19 cellular contexts compared by ENCODE assay signal in the genomic region with DNA sequence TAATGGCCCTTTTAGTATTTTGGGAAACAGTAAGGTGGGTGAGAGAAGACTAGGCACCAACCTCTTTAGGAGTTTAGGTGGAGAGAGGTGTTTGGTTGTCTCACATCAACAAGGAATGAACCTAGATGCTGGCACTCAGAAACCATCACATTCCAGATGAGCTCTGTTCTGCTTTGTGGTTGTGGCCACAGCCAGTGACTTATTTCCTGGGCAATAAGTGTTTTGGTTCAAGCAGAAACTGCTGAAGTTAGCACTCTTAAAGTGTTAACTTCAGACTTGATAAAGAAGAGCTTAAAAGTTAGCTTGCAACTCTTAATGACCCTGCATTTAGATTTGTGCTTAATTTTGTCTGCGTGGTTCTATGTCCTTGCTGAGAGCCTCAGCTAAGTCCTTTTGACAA.
A peak's percentile ranks its signal among the peaks of the same experiment; 100 is the strongest.
DNase-seq lines count a peak whose midpoint lies in the region; ATAC-seq, FAIRE-seq and TF ChIP-seq lines count a peak whose summit lies in the region.
"Had no signal": no experiment of that assay in that cellular context is flagged by ENCODE, and none has a peak within 500 bp of the region (broad histone marks: within the 10 kb centered on the region; RNA-seq: fewer than 3 reads in every experiment).

No MANE protein-coding gene starts in this region.

- TF ChIP-seq EP300 in A549 (IDR thresholded peaks at IDR 0.05) (no peak), HepG2 (IDR thresholded peaks at IDR 0.05; ENCODE audit: low read depth in 2 of 2, low read length in 2 of 2) (no peak), HepG2 (CRISPR knock-in tag; IDR thresholded peaks at IDR 0.05; ENCODE audit: borderline replicate concordance) (no peak)

- H2AFZ ChIP-seq in HepG2 (ENCODE audit: low read length): no peak overlapping the region

- intact Hi-C loops in HepG2 (cut with micrococcal nuclease; ENCODE audit: unreplicated experiment): no loop called here

- no peaks in the 10 kb centered on the region for H3K79me2 ChIP-seq in HepG2 (ENCODE audit: insufficient read depth, low read length)

- H3K4me2 ChIP-seq in A549: no peak overlapping the region
- H3K4me2 ChIP-seq in HepG2 (ENCODE audit: low read depth, low read length): no peak overlapping the region

- H3K9ac ChIP-seq in adipocyte (ENCODE audit: low read length): no peak overlapping the region
- H3K9ac ChIP-seq in HepG2 (ENCODE audit: insufficient read depth, low read depth, low read length): no peak overlapping the region

- no peak for TF ChIP-seq RAD21 in A549 (conservative IDR thresholded peaks at IDR 0.05 in 1 of 2, IDR thresholded peaks at IDR 0.05 in 1 of 2)
- TF ChIP-seq RAD21 in HepG2 (CRISPR knock-in tag; IDR thresholded peaks at IDR 0.05): no peak

- no peaks in the 10 kb centered on the region for H3K27me3 Mint-ChIP-seq in HFFc6 (ENCODE audit: insufficient read depth)
- H3K27me3 Mint-ChIP-seq: activated naive CD8-positive, alpha-beta T cell treated with anti-CD3 and anti-CD28 coated beads, Interleukin-2, amount 50 U/mL, for 24 hours; activated T-cell treated with anti-CD3 and anti-CD28 coated beads, Interleukin-2, amount 50 U/mL, for 24 hours; dendritic cell treated with granulocyte-macrophage colony-stimulating factor and Interleukin-4, amounts not matched to agents 40 ng/mL and 50 ng/mL, for 4 days; naive thymus-derived CD4-positive, alpha-beta T cell had no signal

- CTCF ChIA-PET in A549 (lab: Yijun Ruan, JAX) (interaction anchor here (0.6 to 1.6 kb wide), 2 partner anchors 13 to 720 kb away, joined by 3 to 4 read pairs; no protein-coding TSS in a partner anchor), HepG2 (lab: Yijun Ruan, JAX; ENCODE audit: low intra/inter-chr PET ratio, low total read pairs) (no interaction called here)

- WGBS in A549 (ENCODE audit: missing lambda C conversion rate): 29% methylated on average over 1 of the region's 1 CpG
- 0% methylated on average over 1 of the region's 1 CpG for WGBS in HepG2 (ENCODE audit: low lambda C conversion rate)

- peak overlapping the region; percentile 67 for H3K27ac Mint-ChIP-seq in HFFc6
- H3K27ac Mint-ChIP-seq: activated naive CD8-positive, alpha-beta T cell treated with anti-CD3 and anti-CD28 coated beads, Interleukin-2, amount 50 U/mL, for 24 hours; activated T-cell treated with anti-CD3 and anti-CD28 coated beads, Interleukin-2, amount 50 U/mL, for 24 hours; dendritic cell treated with granulocyte-macrophage colony-stimulating factor and Interleukin-4, amounts not matched to agents 40 ng/mL and 50 ng/mL, for 4 days; naive thymus-derived CD4-positive, alpha-beta T cell had no signal

- H3K27me3 ChIP-seq in adipocyte (replicated peaks; ENCODE audit: control insufficient read depth, insufficient read depth, low read length) (no peaks in the 10 kb centered on the region), HepG2 (ENCODE audit: control insufficient read depth in 1 of 2, insufficient read depth in 2 of 2, low read length in 2 of 2) (no peaks in the 10 kb centered on the region)

- BruUV-seq in HepG2 (replicated peaks; lab: Mats Ljungman, UMichigan): no TSS peak

- ATAC-seq in A549 (no peak), HG02885 (IDR thresholded peaks at IDR 0.05; ENCODE audit: poor library complexity, unreplicated experiment) (no peak), HG03159 (IDR thresholded peaks at IDR 0.05; ENCODE audit: unreplicated experiment) (no peak), left lobe of liver (no peak), HepG2 (no peak)
- ATAC-seq: activated naive CD8-positive, alpha-beta T cell treated with anti-CD3 and anti-CD28 coated beads, Interleukin-2, amount 50 U/mL, for 24 hours; esophagus mucosa; naive thymus-derived CD4-positive, alpha-beta T cell had no signal

- FAIRE-seq in A549 (lab: Jason Lieb, UNC) (no peak), HepG2 (lab: Jason Lieb, UNC) (no peak)
- FAIRE-seq: A204.1, G401.6 had no signal

- no peak for TF ChIP-seq POLR2A in A549 (IDR thresholded peaks at IDR 0.05; ENCODE audit: low read length)
- TF ChIP-seq POLR2A in HepG2 (IDR thresholded peaks at IDR 0.05; ENCODE audit: insufficient read depth in 1 of 2, low read depth in 2 of 2, low read length in 2 of 2): no peak

- no peak overlapping the region; the same call in 1 of the 2 replicates for H3K4me3 Mint-ChIP-seq in HFFc6
- H3K4me3 Mint-ChIP-seq: activated naive CD8-positive, alpha-beta T cell treated with anti-CD3 and anti-CD28 coated beads, Interleukin-2, amount 50 U/mL, for 24 hours; activated T-cell treated with anti-CD3 and anti-CD28 coated beads, Interleukin-2, amount 50 U/mL, for 24 hours; dendritic cell treated with granulocyte-macrophage colony-stimulating factor and Interleukin-4, amounts not matched to agents 40 ng/mL and 50 ng/mL, for 4 days; naive thymus-derived CD4-positive, alpha-beta T cell had no signal

- H3K36me3 ChIP-seq in adipocyte (ENCODE audit: control insufficient read depth, insufficient read depth, low read length, severe bottlenecking) (no peaks in the 10 kb centered on the region), HepG2 (replicated peaks in 1 of 2; ENCODE audit: control insufficient read depth in 1 of 2, insufficient read depth in 2 of 2, low read length in 2 of 2) (no peaks in the 10 kb centered on the region)
- H3K36me3 ChIP-seq: thoracic aorta had no signal

- POLR2A ChIA-PET in A549 (lab: Yijun Ruan, JAX) (no interaction called here), HepG2 (lab: Yijun Ruan, JAX) (no interaction called here)

- TF ChIP-seq CTCF in A549 (IDR thresholded peaks at IDR 0.05): no peak
- TF ChIP-seq CTCF in HFFc6 (IDR thresholded peaks at IDR 0.05): no peak
- no peak for TF ChIP-seq CTCF in HepG2 (CRISPR knock-in tag; IDR thresholded peaks at IDR 0.05)

- peaks cover 31% of the 10 kb centered on the region for H3K4me1 Mint-ChIP-seq in HFFc6 (ENCODE audit: low read depth)
- H3K4me1 Mint-ChIP-seq: activated naive CD8-positive, alpha-beta T cell treated with anti-CD3 and anti-CD28 coated beads, Interleukin-2, amount 50 U/mL, for 24 hours; naive thymus-derived CD4-positive, alpha-beta T cell had no signal

- no peaks in the 10 kb centered on the region for H3K9me3 Mint-ChIP-seq in HFFc6
- H3K9me3 Mint-ChIP-seq: activated naive CD8-positive, alpha-beta T cell treated with anti-CD3 and anti-CD28 coated beads, Interleukin-2, amount 50 U/mL, for 24 hours; activated T-cell treated with anti-CD3 and anti-CD28 coated beads, Interleukin-2, amount 50 U/mL, for 24 hours had no signal

- no peaks in the 10 kb centered on the region for H4K20me1 ChIP-seq in HepG2 (ENCODE audit: insufficient read depth, low read length)

- no peak overlapping the region for H3K27ac ChIP-seq in A549
- no peak overlapping the region for H3K27ac ChIP-seq in HepG2 (ENCODE audit: extremely low read length, insufficient read depth, low read length)
- H3K27ac ChIP-seq: thoracic aorta had no signal

- DNase-seq in A549 (ENCODE audit: low read depth in 1 of 2, low spot score in 1 of 2): no peak
- DNase-seq in HFFc6: peak; percentile 60
- DNase-seq in adipocyte (ENCODE audit: low read depth): peak; percentile 19
- peak; percentile 82 for DNase-seq in glomerular visceral epithelial cell (ENCODE audit: extremely low spot score)
- DNase-seq in left lobe of liver (ENCODE audit: low spot score): no peak
- DNase-seq in HepG2 (ENCODE audit: low spot score): no peak
- DNase-seq: activated CD4-positive, alpha-beta T cell treated with anti-CD3 and anti-CD28 coated beads for 48 hours; activated naive CD8-positive, alpha-beta T cell treated with anti-CD3 and anti-CD28 coated beads, Interleukin-2, amount 50 U/mL, for 24 hours; activated T-cell treated with anti-CD3 and anti-CD28 coated beads, Interleukin-2, amount 50 U/mL, for 24 hours; naive thymus-derived CD4-positive, alpha-beta T cell; NK-92 treated with Interleukin-12 subunit alpha and Interleukin-12 subunit beta, amount 100 ng/mL, for 24 hours; SHP77 had no signal

- H3K36me3 Mint-ChIP-seq in HFFc6 (ENCODE audit: low read depth): no peaks in the 10 kb centered on the region
- H3K36me3 Mint-ChIP-seq: naive thymus-derived CD4-positive, alpha-beta T cell had no signal

- in situ Hi-C loops in HepG2 (cut with HindIII; ENCODE audit: extremely low pct_ligation_motif_present, low pct_unique_long_range_greater_than_20kb): no loop called here

- H3K4me3 ChIP-seq in A549 (no peak overlapping the region), adipocyte (ENCODE audit: low read length) (no peak overlapping the region), HepG2 (replicated peaks in 1 of 3; ENCODE audit: insufficient read depth in 1 of 3, low read depth in 2 of 3, low read length in 3 of 3) (no peak overlapping the region)
- H3K4me3 ChIP-seq: thoracic aorta had no signal

- H3K4me1 ChIP-seq in A549: no peaks in the 10 kb centered on the region
- H3K4me1 ChIP-seq in adipocyte (ENCODE audit: control insufficient read depth, insufficient read depth, low read length): peaks cover 10% of the 10 kb centered on the region
- H3K4me1 ChIP-seq in HepG2 (ENCODE audit: insufficient read depth, low read length): no peaks in the 10 kb centered on the region

- H3K9me3 ChIP-seq in A549 (no peaks in the 10 kb centered on the region), adipocyte (ENCODE audit: control insufficient read depth, low read length) (no peaks in the 10 kb centered on the region), HepG2 (ENCODE audit: low read length) (peaks cover 23% of the 10 kb centered on the region)
- H3K9me3 ChIP-seq: thoracic aorta had no signal

TF ChIP-seq in A549, 52 proteins besides CTCF, POLR2A, EP300 and RAD21 (continues in another document):
- TF ChIP-seq PHF8 (IDR thresholded peaks at IDR 0.05; ENCODE audit: borderline replicate concordance, low read depth): no peak
- no peak for TF ChIP-seq ZNF302 (CRISPR knock-in tag; IDR thresholded peaks at IDR 0.05)
- no peak for TF ChIP-seq ATOH8 (CRISPR knock-in tag; IDR thresholded peaks at IDR 0.05; ENCODE audit: low read depth)
- TF ChIP-seq MAFK (IDR thresholded peaks at IDR 0.05; ENCODE audit: partially characterized antibody): peak; percentile 34

TF ChIP-seq in HepG2, 621 proteins besides CTCF, POLR2A, EP300 and RAD21 (continues in another document):
- no peak for TF ChIP-seq ZNF484 (CRISPR knock-in tag; IDR thresholded peaks at IDR 0.05; ENCODE audit: borderline replicate concordance, low read depth)
- TF ChIP-seq ZBTB33 (CRISPR knock-in tag; IDR thresholded peaks at IDR 0.05): no peak

Comparison
In these comparisons a context has a peak if more than half of its experiments do, and no peak if none do; other contexts are left out.
1. DNase-seq: peak in HFFc6 (single experiment), adipocyte (single experiment) and glomerular visceral epithelial cell (single experiment); none in A549 (0 of 2), left lobe of liver (single experiment) and HepG2 (single experiment).